In genomic region chr2:60066096-60066839, GRCh38 we compare ENCODE assay signal across 17 cellular contexts.
"Had no signal": no experiment of that assay in that cellular context is flagged by ENCODE, and none has a peak within 500 bp of the region (broad histone marks: within the 10 kb centered on the region; RNA-seq: fewer than 3 reads in every experiment).

No MANE protein-coding gene starts in this region.

- H3K27ac Mint-ChIP-seq: immature natural killer cell; naive thymus-derived CD4-positive, alpha-beta T cell; type B pancreatic cell had no signal

- H3K9me3 Mint-ChIP-seq: immature natural killer cell; naive thymus-derived CD4-positive, alpha-beta T cell; type B pancreatic cell had no signal

- H3K9me3 ChIP-seq: left ventricle myocardium inferior, lower lobe of right lung, neutrophil, psoas muscle, stomach, thoracic aorta had no signal

- H3K4me1 ChIP-seq: foreskin keratinocyte, lower lobe of right lung, psoas muscle had no signal

- H3K4me1 Mint-ChIP-seq: immature natural killer cell; naive thymus-derived CD4-positive, alpha-beta T cell had no signal

- H3K4me3 ChIP-seq: left ventricle myocardium inferior, lower lobe of right lung, psoas muscle, stomach, thoracic aorta had no signal

- H3K36me3 Mint-ChIP-seq: immature natural killer cell; naive thymus-derived CD4-positive, alpha-beta T cell; type B pancreatic cell had no signal

- H3K36me3 ChIP-seq: left ventricle myocardium inferior, lower lobe of right lung, neutrophil, stomach, thoracic aorta had no signal

- H3K4me3 Mint-ChIP-seq: immature natural killer cell; naive thymus-derived CD4-positive, alpha-beta T cell; type B pancreatic cell had no signal

- H3K27ac ChIP-seq: foreskin keratinocyte, left ventricle myocardium inferior, lower lobe of right lung, neutrophil, psoas muscle, stomach, thoracic aorta had no signal

- DNase-seq: foreskin keratinocyte; immature natural killer cell; kidney; left cardiac atrium; left ventricle myocardium inferior; lower lobe of right lung; mesenchymal stem cell; naive thymus-derived CD4-positive, alpha-beta T cell; psoas muscle; retina; stimulated activated naive CD4-positive, alpha-beta T cell; stomach; substantia nigra had no signal

- ATAC-seq: foreskin keratinocyte; left cardiac atrium; lower lobe of right lung; naive thymus-derived CD4-positive, alpha-beta T cell; psoas muscle; sciatic nerve had no signal

- H3K27me3 ChIP-seq: neutrophil, stomach had no signal
